In the genomic region with DNA sequence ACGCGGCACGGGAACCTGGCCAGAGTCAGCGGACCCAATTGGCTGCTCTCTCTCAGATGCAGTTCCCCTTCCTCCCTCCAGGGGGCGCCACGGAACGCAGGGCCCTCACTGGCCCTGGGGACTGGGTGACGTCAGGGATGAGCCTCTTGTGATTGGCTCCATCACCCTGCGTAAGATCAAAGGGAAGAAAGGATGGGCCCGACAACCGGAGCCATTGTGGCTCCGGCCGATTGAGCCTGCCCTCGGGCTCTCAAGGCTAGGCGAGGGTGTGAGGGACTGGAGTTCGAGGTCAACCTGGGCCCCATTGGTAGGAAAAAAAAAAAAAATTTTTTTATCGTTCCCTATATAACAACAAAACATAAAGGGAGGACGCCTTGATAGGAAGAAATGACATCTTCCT, we compare ENCODE assay signal across 11 cellular contexts. TPM values are rescaled to one million over a fixed set of nuclear protein-coding genes. Genes with fewer than 3 reads are reported as not detected.
A peak's percentile ranks its signal among the peaks of the same experiment; 100 is the strongest.
DNase-seq lines count a peak whose midpoint lies in the region; ATAC-seq and TF ChIP-seq lines count a peak whose summit lies in the region.
"Not testable (repeated sequence)": the region's sequence is repeated elsewhere in the genome, so short reads cannot be mapped to it uniquely, and the experiment has no call there.
"Had no signal": no experiment of that assay in that cellular context is flagged by ENCODE, and none has a peak within 500 bp of the region (broad histone marks: within the 10 kb centered on the region; RNA-seq: fewer than 3 reads in every experiment).

Gene CGB1 (minus strand): TSS at position 81 of the 400 bp plus-strand sequence. CDS start 184 bp downstream, outside the sequence.

- intact Hi-C loops in Panc1 (cut with micrococcal nuclease; ENCODE audit: unreplicated experiment): not testable (repeated sequence)

- WGBS in GM23248 (ENCODE audit: low coverage in 1 of 2, low lambda C conversion rate in 2 of 2, missing lambda C conversion rate in 2 of 2), 2 experiments: 42 to 57% methylated on average over 18 of the region's 18 CpGs

- H3K9me3 Mint-ChIP-seq in activated CD4-positive, alpha-beta memory T cell treated with anti-CD3 and anti-CD28 coated beads, Interleukin-2, amount 10 ng/mL, durations not matched to agents 7 days and 5 days: not testable (repeated sequence)

- H3K27ac ChIP-seq in GM23248; Panc1 (ENCODE audit: low read length); cardiac muscle cell: not testable (repeated sequence)

- H3K4me1 ChIP-seq in GM23248 (ENCODE audit: insufficient read depth); Panc1 (ENCODE audit: control insufficient read depth, insufficient read depth, low read length); cardiac muscle cell (ENCODE audit: low read depth): not testable (repeated sequence)

- H3K4me3 ChIP-seq in BJ (ENCODE audit: low read depth, low read length); GM23248; Panc1 (ENCODE audit: low read depth in 2 of 2, low read length in 2 of 2); astrocyte of the cerebellum (ENCODE audit: low read depth, low read length); cardiac muscle cell: not testable (repeated sequence)

- H3K4me3 Mint-ChIP-seq in activated CD4-positive, alpha-beta memory T cell treated with anti-CD3 and anti-CD28 coated beads, Interleukin-2, amount 10 ng/mL, durations not matched to agents 7 days and 5 days: not testable (repeated sequence)

- CTCF ChIA-PET in BJ (lab: Yijun Ruan, JAX); Panc1 (lab: Charles Lee); activated CD4-positive, alpha-beta memory T cell treated with anti-CD3 and anti-CD28 coated beads, Interleukin-2, amount 10 ng/mL, durations not matched to agents 7 days and 5 days (lab: Charles Lee): not testable (repeated sequence)

- not testable (repeated sequence) for H3K4me1 Mint-ChIP-seq in activated CD4-positive, alpha-beta memory T cell treated with anti-CD3 and anti-CD28 coated beads, Interleukin-2, amount 10 ng/mL, durations not matched to agents 7 days and 5 days

- BruUV-seq in Panc1 (replicated peaks; lab: Mats Ljungman, UMichigan): not testable (repeated sequence)

- H3K36me3 Mint-ChIP-seq in activated CD4-positive, alpha-beta memory T cell treated with anti-CD3 and anti-CD28 coated beads, Interleukin-2, amount 10 ng/mL, durations not matched to agents 7 days and 5 days (ENCODE audit: low read depth): not testable (repeated sequence)

- not testable (repeated sequence) for H4K20me1 ChIP-seq in GM23248 (ENCODE audit: insufficient read depth)

- H3K27me3 ChIP-seq in BJ (ENCODE audit: control insufficient read depth, insufficient read depth, low read length); GM23248 (replicated peaks; ENCODE audit: insufficient read depth); Panc1 (ENCODE audit: control insufficient read depth, insufficient read depth, low read length); cardiac muscle cell: not testable (repeated sequence)

- POLR2A ChIA-PET in BJ (lab: Charles Lee); Panc1 (lab: Charles Lee); activated CD4-positive, alpha-beta memory T cell treated with anti-CD3 and anti-CD28 coated beads, Interleukin-2, amount 10 ng/mL, durations not matched to agents 7 days and 5 days (lab: Charles Lee): not testable (repeated sequence)

- H3K9me3 ChIP-seq in GM23248 (ENCODE audit: low read depth); Panc1 (ENCODE audit: control insufficient read depth, insufficient read depth, low read depth, low read length); cardiac muscle cell (ENCODE audit: low read depth): not testable (repeated sequence)

- H3K36me3 ChIP-seq in BJ (ENCODE audit: control insufficient read depth, insufficient read depth, low read length); GM23248 (ENCODE audit: low read depth); Panc1 (ENCODE audit: control insufficient read depth, insufficient read depth, low read length); cardiac muscle cell: not testable (repeated sequence)

- in situ Hi-C loops in GM23248 (cut with MboI); Panc1 (cut with HindIII; ENCODE audit: low pct_unique_long_range_greater_than_20kb, low sequenced_read_pairs); astrocyte of the cerebellum (cut with HindIII; ENCODE audit: low sequenced_read_pairs): not testable (repeated sequence)

- H3K79me2 ChIP-seq in GM23248 (ENCODE audit: insufficient read depth): not testable (repeated sequence)

- H3K4me2 ChIP-seq in GM23248 (ENCODE audit: unreplicated experiment): not testable (repeated sequence)

- not testable (repeated sequence) for ATAC-seq in Panc1

- H2AFZ ChIP-seq in GM23248: not testable (repeated sequence)

- not testable (repeated sequence) for DNase-seq in BJ (ENCODE audit: low read depth); Panc1 (ENCODE audit: low read depth, low spot score); astrocyte of the cerebellum (ENCODE audit: low read depth)
- peak; percentile 42 for DNase-seq in GM23248
- peak; percentile 7 for DNase-seq in NCI-H1105 treated with DMSO at 0.1 percent for 48 hours (lab: John Stamatoyannopoulos, UW)
- DNase-seq in activated CD4-positive, alpha-beta memory T cell treated with anti-CD3 and anti-CD28 coated beads, Interleukin-2, amount 10 ng/mL, durations not matched to agents 7 days and 5 days: peak; percentile 53
- DNase-seq in cardiac muscle cell (ENCODE audit: low read depth in 1 of 2, low spot score in 1 of 2): peak in 1 of 2 donors; percentile 23
- DNase-seq in stimulated activated CD4-positive, alpha-beta T cell treated with anti-CD3 and anti-CD28 coated beads, Interleukin-1b, Interleukin-23, amount 100 ng/mL, for 48 hours: peak; percentile 79

- not testable (repeated sequence) for H3K9me2 ChIP-seq in GM23248 (ENCODE audit: insufficient read depth)

- TF ChIP-seq CTCF in BJ (IDR thresholded peaks at IDR 0.05; ENCODE audit: insufficient read depth, low read depth, low read length) (peak; percentile 53), Panc1 (IDR thresholded peaks at IDR 0.05) (peak; percentile 80), astrocyte of the cerebellum (IDR thresholded peaks at IDR 0.05; ENCODE audit: low read depth, low read length, missing control alignments) (peak; percentile 44), cardiac muscle cell (IDR thresholded peaks at IDR 0.05; ENCODE audit: low read depth, low read length) (peak; percentile 28)

- H3K27ac Mint-ChIP-seq in activated CD4-positive, alpha-beta memory T cell treated with anti-CD3 and anti-CD28 coated beads, Interleukin-2, amount 10 ng/mL, durations not matched to agents 7 days and 5 days: not testable (repeated sequence)

- not testable (repeated sequence) for H3F3A ChIP-seq in GM23248 (ENCODE audit: insufficient read depth)

- H3K27me3 Mint-ChIP-seq in activated CD4-positive, alpha-beta memory T cell treated with anti-CD3 and anti-CD28 coated beads, Interleukin-2, amount 10 ng/mL, durations not matched to agents 7 days and 5 days: not testable (repeated sequence)

- not testable (repeated sequence) for H3K9ac ChIP-seq in GM23248

RNA-seq across cellular contexts. Expression of gene CGB1, which starts in this region (rescaled TPM):
- polyA plus RNA-seq in BJ (2011; rRNA removed) (not detected in 2 replicates), GM23248 (2016; fragmentation: Nextera tagmentation; extraction: Ambion mirVana) (1.3 TPM in 1 of 2 replicates, not detected in the other), cardiac muscle cell (not detected in 2 replicates)
- not detected in 2 replicates for polyA minus RNA-seq in BJ (2011; rRNA and poly(A)+ RNA removed)
- total RNA-seq in GM23248 (2014; rRNA removed; shearing (Covaris generic)): 3.2 and 4.2 TPM in 2 replicates
- total RNA-seq in Panc1 (2021; ENCODE audit: unreplicated experiment) (not detected), cardiac muscle cell (not detected in 2 replicates)
- polyA plus RNA-seq in Panc1 (2012; ENCODE audit: insufficient read length): not detected
- not detected for total RNA-seq in activated CD4-positive, alpha-beta memory T cell treated with anti-CD3 and anti-CD28 coated beads, Interleukin-2, amount 10 ng/mL, durations not matched to agents 7 days and 5 days
- total RNA-seq: posterior vena cava, RPMI7951, transverse colon had no signal

Comparison
In these comparisons a context has a peak if more than half of its experiments do, and no peak if none do; other contexts are left out.
1. Peak in DNase-seq in activated CD4-positive, alpha-beta memory T cell treated with anti-CD3 and anti-CD28 coated beads, Interleukin-2, amount 10 ng/mL, durations not matched to agents 7 days and 5 days; RNA of the gene not detected or under 1 TPM.
2. CTCF ChIP-seq: peak in every context shown above with its lines; median percentile 80 in Panc1; 53 in BJ; 44 in astrocyte of the cerebellum; 28 in cardiac muscle cell.